1 cellular context compared by ENCODE assay signal in the genomic region with DNA sequence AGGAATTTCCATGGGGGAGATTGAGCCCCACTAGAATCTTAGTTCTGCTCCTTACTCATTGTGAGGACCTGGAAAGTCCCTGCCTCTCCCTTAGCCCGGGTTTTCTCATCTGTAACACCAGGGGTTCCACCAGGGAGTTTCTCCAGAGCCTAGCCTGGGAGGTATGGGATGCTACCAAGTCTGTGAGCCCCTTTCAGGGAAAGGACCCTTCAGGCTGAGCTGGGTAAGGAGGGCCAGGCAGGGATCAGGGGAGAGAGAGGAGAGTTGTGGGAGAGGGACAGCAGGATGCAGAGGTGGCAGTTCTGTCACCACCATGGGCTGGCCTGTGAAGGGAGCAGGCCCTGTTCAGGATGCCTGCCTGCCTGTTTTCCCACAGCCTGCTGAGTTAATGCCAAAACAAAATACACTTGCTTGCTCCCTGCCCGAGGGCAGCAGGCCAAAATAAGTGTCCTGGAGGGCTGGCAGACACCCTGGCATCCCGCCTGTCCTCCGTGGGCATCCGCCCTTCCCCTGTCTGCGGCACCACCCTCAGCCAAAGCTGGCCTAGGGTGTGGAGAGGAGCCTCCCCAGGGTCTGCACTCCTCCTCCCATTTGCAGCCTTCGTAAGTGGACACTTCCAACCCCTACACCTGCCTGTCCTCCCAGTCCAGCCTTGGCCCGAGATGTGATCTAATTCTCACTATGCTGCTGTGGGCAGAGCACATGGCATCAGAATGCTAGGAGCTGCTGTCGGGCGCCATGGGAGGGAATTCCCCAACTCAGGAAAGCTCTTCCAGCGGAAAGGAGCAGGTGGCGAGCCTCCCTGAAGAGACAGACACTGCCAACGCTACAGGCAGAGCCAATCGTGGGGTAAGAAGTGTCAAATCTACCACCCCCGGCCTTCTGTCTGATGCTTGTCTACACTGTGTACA.
TF ChIP-seq lines count a peak whose summit lies in the region.

No MANE protein-coding gene starts in this region.

TF ChIP-seq in GM23338, 12 proteins besides CTCF, POLR2A, EP300 and RAD21 (continued from another document):
- TF ChIP-seq, protein P1, sequence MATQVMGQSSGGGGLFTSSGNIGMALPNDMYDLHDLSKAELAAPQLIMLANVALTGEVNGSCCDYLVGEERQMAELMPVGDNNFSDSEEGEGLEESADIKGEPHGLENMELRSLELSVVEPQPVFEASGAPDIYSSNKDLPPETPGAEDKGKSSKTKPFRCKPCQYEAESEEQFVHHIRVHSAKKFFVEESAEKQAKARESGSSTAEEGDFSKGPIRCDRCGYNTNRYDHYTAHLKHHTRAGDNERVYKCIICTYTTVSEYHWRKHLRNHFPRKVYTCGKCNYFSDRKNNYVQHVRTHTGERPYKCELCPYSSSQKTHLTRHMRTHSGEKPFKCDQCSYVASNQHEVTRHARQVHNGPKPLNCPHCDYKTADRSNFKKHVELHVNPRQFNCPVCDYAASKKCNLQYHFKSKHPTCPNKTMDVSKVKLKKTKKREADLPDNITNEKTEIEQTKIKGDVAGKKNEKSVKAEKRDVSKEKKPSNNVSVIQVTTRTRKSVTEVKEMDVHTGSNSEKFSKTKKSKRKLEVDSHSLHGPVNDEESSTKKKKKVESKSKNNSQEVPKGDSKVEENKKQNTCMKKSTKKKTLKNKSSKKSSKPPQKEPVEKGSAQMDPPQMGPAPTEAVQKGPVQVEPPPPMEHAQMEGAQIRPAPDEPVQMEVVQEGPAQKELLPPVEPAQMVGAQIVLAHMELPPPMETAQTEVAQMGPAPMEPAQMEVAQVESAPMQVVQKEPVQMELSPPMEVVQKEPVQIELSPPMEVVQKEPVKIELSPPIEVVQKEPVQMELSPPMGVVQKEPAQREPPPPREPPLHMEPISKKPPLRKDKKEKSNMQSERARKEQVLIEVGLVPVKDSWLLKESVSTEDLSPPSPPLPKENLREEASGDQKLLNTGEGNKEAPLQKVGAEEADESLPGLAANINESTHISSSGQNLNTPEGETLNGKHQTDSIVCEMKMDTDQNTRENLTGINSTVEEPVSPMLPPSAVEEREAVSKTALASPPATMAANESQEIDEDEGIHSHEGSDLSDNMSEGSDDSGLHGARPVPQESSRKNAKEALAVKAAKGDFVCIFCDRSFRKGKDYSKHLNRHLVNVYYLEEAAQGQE (IDR thresholded peaks at IDR 0.05; ENCODE audit: unreplicated experiment) = no peak
- TF ChIP-seq, protein P2, sequence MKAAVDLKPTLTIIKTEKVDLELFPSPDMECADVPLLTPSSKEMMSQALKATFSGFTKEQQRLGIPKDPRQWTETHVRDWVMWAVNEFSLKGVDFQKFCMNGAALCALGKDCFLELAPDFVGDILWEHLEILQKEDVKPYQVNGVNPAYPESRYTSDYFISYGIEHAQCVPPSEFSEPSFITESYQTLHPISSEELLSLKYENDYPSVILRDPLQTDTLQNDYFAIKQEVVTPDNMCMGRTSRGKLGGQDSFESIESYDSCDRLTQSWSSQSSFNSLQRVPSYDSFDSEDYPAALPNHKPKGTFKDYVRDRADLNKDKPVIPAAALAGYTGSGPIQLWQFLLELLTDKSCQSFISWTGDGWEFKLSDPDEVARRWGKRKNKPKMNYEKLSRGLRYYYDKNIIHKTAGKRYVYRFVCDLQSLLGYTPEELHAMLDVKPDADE (IDR thresholded peaks at IDR 0.05) = no peak
- TF ChIP-seq NANOG (IDR thresholded peaks at IDR 0.05; ENCODE audit: borderline replicate concordance) (no peak), EZH2 (IDR thresholded peaks at IDR 0.05; ENCODE audit: low read depth, unreplicated experiment) (no peak)
